30 cellular contexts compared by ENCODE assay signal in genomic region chr5:64853777-64854176, GRCh38.
"Had no signal": no experiment of that assay in that cellular context is flagged by ENCODE, and none has a peak within 500 bp of the region (broad histone marks: within the 10 kb centered on the region; RNA-seq: fewer than 3 reads in every experiment).

No MANE protein-coding gene starts in this region.

- H3K4me1 ChIP-seq: parathyroid adenoma, prostate gland, right lobe of liver, thyroid gland, tibial nerve, upper lobe of left lung, vagina had no signal

- H3K4me1 Mint-ChIP-seq: natural killer cell; nephron; neural crest cell; stimulated activated effector memory CD8-positive, alpha-beta T cell treated with anti-CD3 and anti-CD28 coated beads, Interleukin-12 subunit alpha, Interleukin-12 subunit beta, amount 100 ng/mL, for 72 hours; stimulated activated naive B cell treated with anti-CD40 and anti-IgM and Interleukin-4, amounts not matched to agents 10 μg/mL and 1 μg/mL and 100 μg/mL, for 72 hours had no signal

- H3K4me3 Mint-ChIP-seq: naive thymus-derived CD4-positive, alpha-beta T cell; natural killer cell; nephron; neural crest cell; stimulated activated effector memory CD8-positive, alpha-beta T cell treated with anti-CD3 and anti-CD28 coated beads, Interleukin-12 subunit alpha, Interleukin-12 subunit beta, amount 100 ng/mL, for 72 hours; stimulated activated naive B cell treated with anti-CD40 and anti-IgM and Interleukin-4, amounts not matched to agents 10 μg/mL and 1 μg/mL and 100 μg/mL, for 72 hours; stimulated activated naive CD8-positive, alpha-beta T cell treated with anti-CD3 and anti-CD28 coated beads, Interleukin-15, Interleukin-2, amounts not matched to agents 100 ng/mL and 50 ng/mL, for 24 hours had no signal

- H2AFZ ChIP-seq: parathyroid adenoma had no signal

- FAIRE-seq: small intestine, urothelium cell line had no signal

- H3K4me3 ChIP-seq: prostate gland, right lobe of liver, sigmoid colon, stomach, thoracic aorta, thyroid gland, tibial nerve, upper lobe of left lung, vagina had no signal

- H3K27ac Mint-ChIP-seq: naive thymus-derived CD4-positive, alpha-beta T cell; natural killer cell; nephron; stimulated activated effector memory CD8-positive, alpha-beta T cell treated with anti-CD3 and anti-CD28 coated beads, Interleukin-12 subunit alpha, Interleukin-12 subunit beta, amount 100 ng/mL, for 72 hours; stimulated activated naive B cell treated with anti-CD40 and anti-IgM and Interleukin-4, amounts not matched to agents 10 μg/mL and 1 μg/mL and 100 μg/mL, for 72 hours; stimulated activated naive CD8-positive, alpha-beta T cell treated with anti-CD3 and anti-CD28 coated beads, Interleukin-15, Interleukin-2, amounts not matched to agents 100 ng/mL and 50 ng/mL, for 24 hours had no signal

- H3K27ac ChIP-seq: neutrophil, parathyroid adenoma, prostate gland, right lobe of liver, sigmoid colon, stomach, thoracic aorta, thyroid gland, tibial nerve, upper lobe of left lung, vagina had no signal

- H3K36me3 ChIP-seq: neutrophil, prostate gland, right lobe of liver, sigmoid colon, thoracic aorta, thyroid gland, tibial nerve, upper lobe of left lung, vagina had no signal

- H3K27me3 ChIP-seq: neutrophil, right lobe of liver, sigmoid colon, stomach, thyroid gland, tibial nerve, upper lobe of left lung, vagina had no signal

- H3K9me3 Mint-ChIP-seq: natural killer cell; nephron; stimulated activated effector memory CD8-positive, alpha-beta T cell treated with anti-CD3 and anti-CD28 coated beads, Interleukin-12 subunit alpha, Interleukin-12 subunit beta, amount 100 ng/mL, for 72 hours; stimulated activated naive CD8-positive, alpha-beta T cell treated with anti-CD3 and anti-CD28 coated beads, Interleukin-15, Interleukin-2, amounts not matched to agents 100 ng/mL and 50 ng/mL, for 24 hours had no signal

- DNase-seq: naive thymus-derived CD4-positive, alpha-beta T cell; natural killer cell; nucleus accumbens; posterior cingulate gyrus; retina; right cardiac atrium; right lobe of liver; sigmoid colon; small intestine; stimulated activated CD4-positive, alpha-beta T cell treated with anti-CD3 and anti-CD28 coated beads, Interleukin-15, amount 100 ng/mL, for 24 hours; stimulated activated CD4-positive, alpha-beta T cell treated with anti-CD3 and anti-CD28 coated beads, Interleukin-2, amount 100 ng/mL, for 24 hours; stimulated activated CD4-positive, alpha-beta T cell treated with anti-CD3 and anti-CD28 coated beads, Interleukin-2, amount 100 ng/mL, for 48 hours; stimulated activated CD4-positive, alpha-beta T cell treated with anti-CD3 and anti-CD28 coated beads, Interleukin-4, amount 100 ng/mL, for 24 hours; stimulated activated naive B cell treated with anti-CD40 and anti-IgM and Interleukin-4, amounts not matched to agents 10 μg/mL and 1 μg/mL and 100 μg/mL, for 72 hours; stimulated activated naive CD4-positive, alpha-beta T cell treated with Interleukin-2 at 50 U/mL for 16 hours; stomach; thyroid gland; trophoblast cell; upper lobe of left lung had no signal

- H3K9ac ChIP-seq: parathyroid adenoma had no signal

- H3K79me2 ChIP-seq: parathyroid adenoma had no signal

- H3K36me3 Mint-ChIP-seq: natural killer cell; stimulated activated effector memory CD8-positive, alpha-beta T cell treated with anti-CD3 and anti-CD28 coated beads, Interleukin-12 subunit alpha, Interleukin-12 subunit beta, amount 100 ng/mL, for 72 hours had no signal

- H3K9me3 ChIP-seq: neutrophil, prostate gland, right lobe of liver, sigmoid colon, stomach, thoracic aorta, thyroid gland, tibial nerve, upper lobe of left lung, vagina had no signal

- H3K27me3 Mint-ChIP-seq: naive thymus-derived CD4-positive, alpha-beta T cell; stimulated activated naive B cell treated with anti-CD40 and anti-IgM and Interleukin-4, amounts not matched to agents 10 μg/mL and 1 μg/mL and 100 μg/mL, for 72 hours; stimulated activated naive CD8-positive, alpha-beta T cell treated with anti-CD3 and anti-CD28 coated beads, Interleukin-15, Interleukin-2, amounts not matched to agents 100 ng/mL and 50 ng/mL, for 24 hours had no signal
